Comparison of ENCODE assay signal across 8 cellular contexts in the genomic region with DNA sequence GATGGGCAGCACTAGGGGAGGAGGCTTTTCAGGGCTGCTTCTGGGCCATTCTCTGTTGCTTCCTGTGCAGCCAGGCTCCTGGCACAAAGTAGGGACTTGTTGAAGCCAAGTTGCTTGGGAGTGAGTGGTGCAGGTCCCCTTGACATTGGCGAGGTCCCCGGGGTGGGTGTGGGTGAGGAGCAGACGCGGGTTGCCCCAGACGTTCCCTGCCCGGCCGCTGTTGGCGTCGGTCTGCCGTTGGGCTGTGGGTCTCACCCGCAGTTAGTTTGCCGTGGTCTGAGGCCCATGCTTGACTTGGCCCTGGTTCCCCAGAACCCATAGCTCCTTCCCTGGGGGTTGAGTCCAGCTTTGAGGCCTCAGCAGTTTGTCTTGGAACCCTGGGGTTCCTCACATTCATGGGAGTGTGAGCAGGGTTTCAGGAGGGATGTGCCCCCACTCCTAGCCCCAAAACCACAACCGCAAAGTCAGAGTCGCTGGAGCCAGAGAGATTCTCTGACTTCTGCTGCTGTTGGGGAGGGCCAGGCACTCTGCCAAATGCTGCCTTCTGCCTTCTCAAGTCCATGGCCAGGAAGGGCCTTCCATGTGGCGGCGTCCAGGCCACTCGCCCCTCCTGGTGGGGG.
DNase-seq lines count a peak whose midpoint lies in the region; ATAC-seq and TF ChIP-seq lines count a peak whose summit lies in the region.

No MANE protein-coding gene starts in this region.

- no peak overlapping the region for H3K4me3 ChIP-seq in esophagus (ENCODE audit: low read depth in 1 of 2, low read length in 2 of 2)
- H3K4me3 ChIP-seq in parathyroid adenoma (ENCODE audit: low read depth, low read length) = no peak overlapping the region

- no peak overlapping the region for H2AFZ ChIP-seq in parathyroid adenoma

- H3K9me3 ChIP-seq in esophagus (ENCODE audit: control insufficient read depth in 2 of 2, insufficient read depth in 1 of 2, low read depth in 1 of 2, low read length in 1 of 2) (peaks cover 0 to 6% of the 10 kb centered on the region in 2 donors), parathyroid adenoma (ENCODE audit: control insufficient read depth, low read length) (no peaks in the 10 kb centered on the region)

- ATAC-seq in HG03460 (IDR thresholded peaks at IDR 0.05; ENCODE audit: unreplicated experiment) (no peak), HG02884 (IDR thresholded peaks at IDR 0.05; ENCODE audit: unreplicated experiment) (no peak), GM21390 (IDR thresholded peaks at IDR 0.05; ENCODE audit: unreplicated experiment) (no peak)

- H3K4me1 ChIP-seq in esophagus (ENCODE audit: control insufficient read depth in 2 of 2, insufficient read depth in 2 of 2, low read length in 1 of 2) (peaks cover 36 to 59% of the 10 kb centered on the region in 2 donors), parathyroid adenoma (peaks cover 53% of the 10 kb centered on the region)

- peaks cover 20% of the 10 kb centered on the region for H3K79me2 ChIP-seq in parathyroid adenoma

- peaks cover 0 to 28% of the 10 kb centered on the region in 2 donors for H3K36me3 ChIP-seq in esophagus (ENCODE audit: control insufficient read depth in 2 of 2, insufficient read depth in 2 of 2, low read length in 1 of 2)
- no peaks in the 10 kb centered on the region for H3K36me3 ChIP-seq in parathyroid adenoma (ENCODE audit: control insufficient read depth, insufficient read depth, low read length)

- no peak overlapping the region for H3K9ac ChIP-seq in parathyroid adenoma

- H3K4me2 ChIP-seq in parathyroid adenoma (ENCODE audit: low read length) = peak overlapping the region; percentile 23

- H3K27me3 ChIP-seq in esophagus (ENCODE audit: control insufficient read depth in 1 of 2, insufficient read depth in 2 of 2, low read length in 2 of 2) (no peaks in the 10 kb centered on the region), parathyroid adenoma (ENCODE audit: control insufficient read depth, insufficient read depth, low read length) (no peaks in the 10 kb centered on the region)

- DNase-seq in SIG-M5 treated with dmso at 0.1 percent for 504 hours (lab: John Stamatoyannopoulos, UW; ENCODE audit: unreplicated experiment) (peak; percentile 80), SIG-M5 (lab: John Stamatoyannopoulos, UW) (no peak)
- peak; percentile 26 for DNase-seq in activated CD4-positive, alpha-beta T cell treated with anti-CD3 and anti-CD28 coated beads, Interleukin-2, amount 50 U/mL, for 1 hour

- TF ChIP-seq CTCF in parathyroid adenoma (IDR thresholded peaks at IDR 0.05) = no peak

- 45 to 49% methylated on average over 17 of the region's 17 CpGs for WGBS in esophagus, 2 donors

- H3K27ac ChIP-seq in esophagus (ENCODE audit: low read depth in 2 of 2, low read length in 1 of 2) (peak overlapping the region; percentile 37 to 48), parathyroid adenoma (peak overlapping the region; percentile 89)
